ENCODE assay signal across 8 cellular contexts in genomic region chr11:3840289-3840869, GRCh38. TPM values are rescaled to one million over a fixed set of nuclear protein-coding genes. Genes with fewer than 3 reads are reported as not detected.
DNase-seq lines count a peak whose midpoint lies in the region; ATAC-seq, FAIRE-seq and TF ChIP-seq lines count a peak whose summit lies in the region.

No MANE protein-coding gene starts in this region.

- no peak for TF ChIP-seq CTCF in Panc1 (IDR thresholded peaks at IDR 0.05)
- TF ChIP-seq CTCF in body of pancreas (IDR thresholded peaks at IDR 0.05) = no peak
- no peak for TF ChIP-seq CTCF in kidney epithelial cell (IDR thresholded peaks at IDR 0.05; ENCODE audit: insufficient read depth, low read length, poor library complexity, severe bottlenecking)

- no TSS peak for BruUV-seq in Panc1 (replicated peaks; lab: Mats Ljungman, UMichigan)

- H3K4me3 ChIP-seq in Panc1 (ENCODE audit: low read depth in 2 of 2, low read length in 2 of 2) (peak overlapping the region; percentile 62 to 67), body of pancreas (peak overlapping the region; percentile 65 to 96), kidney epithelial cell (ENCODE audit: low read depth, low read length) (peak overlapping the region; percentile 49)

- H3K36me3 ChIP-seq in Panc1 (ENCODE audit: control insufficient read depth, insufficient read depth, low read length) (no peaks in the 10 kb centered on the region), body of pancreas (replicated peaks in 1 of 2; ENCODE audit: insufficient read depth in 1 of 2, low read depth in 2 of 2) (no peaks in the 10 kb centered on the region), kidney epithelial cell (ENCODE audit: control insufficient read depth, insufficient read depth, low read length) (no peaks in the 10 kb centered on the region)

- DNase-seq in NCI-H146 (lab: John Stamatoyannopoulos, UW) (peak; percentile 39), NCI-H146 treated with DMSO at 0.1 percent for 48 hours (lab: John Stamatoyannopoulos, UW; ENCODE audit: unreplicated experiment) (no peak), Panc1 (ENCODE audit: low read depth, low spot score) (no peak), body of pancreas (no peak), kidney epithelial cell (ENCODE audit: low read depth) (no peak), RCC 7860 (ENCODE audit: low spot score) (no peak)
- DNase-seq in stimulated activated naive CD4-positive, alpha-beta T cell treated with Interleukin-2 at 50 U/mL for 16 hours (lab: John Stamatoyannopoulos, UW) = peak; percentile 47

- in situ Hi-C loops in Panc1 (cut with HindIII; ENCODE audit: low pct_unique_long_range_greater_than_20kb, low sequenced_read_pairs) = no loop called here

- FAIRE-seq in RCC 7860 (lab: Jason Lieb, UNC) = no peak

- H3K27ac ChIP-seq in Panc1 (ENCODE audit: low read length) = peak overlapping the region; percentile 89
- peak overlapping the region; percentile 86 to 96 (median 90) for H3K27ac ChIP-seq in body of pancreas

- peak in 1 of 3 donors; percentile 17 for TF ChIP-seq POLR2A in body of pancreas (IDR thresholded peaks at IDR 0.05)

- no peaks in the 10 kb centered on the region for H3K27me3 ChIP-seq in Panc1 (ENCODE audit: control insufficient read depth, insufficient read depth, low read length)
- no peaks in the 10 kb centered on the region for H3K27me3 ChIP-seq in body of pancreas
- no peaks in the 10 kb centered on the region for H3K27me3 ChIP-seq in kidney epithelial cell (ENCODE audit: control insufficient read depth, insufficient read depth, low read length)

- POLR2A ChIA-PET in Panc1 (lab: Charles Lee) = interaction anchor here (0.5 to 0.7 kb wide), 5 partner anchors 15 to 137 kb away, joined by 3 to 6 read pairs (median 4); partner anchors contain the start of gene NUP98

- CTCF ChIA-PET in Panc1 (lab: Charles Lee) = interaction anchor here (0.6 to 2.7 kb wide), 8 partner anchors 9 to 232 kb away, joined by 3 to 33 read pairs (median 6); partner anchors contain the start of gene STIM1

- intact Hi-C loops in Panc1 (cut with micrococcal nuclease; ENCODE audit: unreplicated experiment) = no loop called here
- intact Hi-C loops in body of pancreas (cut with DNase I) = no loop called here

- H3K4me1 ChIP-seq in Panc1 (ENCODE audit: control insufficient read depth, insufficient read depth, low read length) = peaks cover 40% of the 10 kb centered on the region
- H3K4me1 ChIP-seq in body of pancreas = peaks cover 35% of the 10 kb centered on the region

- H3K9me3 ChIP-seq in Panc1 (ENCODE audit: control insufficient read depth, insufficient read depth, low read depth, low read length) = no peaks in the 10 kb centered on the region
- no peaks in the 10 kb centered on the region for H3K9me3 ChIP-seq in body of pancreas

- ATAC-seq in Panc1 (peak; percentile 54), body of pancreas (peak; percentile 61), HG02885 (IDR thresholded peaks at IDR 0.05; ENCODE audit: poor library complexity, unreplicated experiment) (no peak)

- 0 to 1% methylated on average over 16 to 43 of the region's 43 CpGs for WGBS in body of pancreas, 2 donors

RNA-seq across cellular contexts. Expression of gene RHOG, which starts 0.4 kb away (rescaled TPM):
- total RNA-seq in Panc1 (2021; ENCODE audit: unreplicated experiment) (156 TPM), body of pancreas (10 to 100 TPM; 10.9 to 15.8 TPM), kidney epithelial cell (30.3 and 46.8 TPM in 2 replicates)
- polyA plus RNA-seq in Panc1 (2012; ENCODE audit: insufficient read length) = 219 TPM

RNA-seq across cellular contexts. Expression of gene STIM1, which starts 15.1 kb away (rescaled TPM):
- 93.6 TPM for total RNA-seq in Panc1 (2021; ENCODE audit: unreplicated experiment)
- 82.7 TPM for polyA plus RNA-seq in Panc1 (2012; ENCODE audit: insufficient read length)
- total RNA-seq in body of pancreas = 10 to 100 TPM; 20.4 to 24.6 TPM
- total RNA-seq in kidney epithelial cell = 25.4 and 35.3 TPM in 2 replicates

RNA-seq across cellular contexts. Expression of gene PGAP2, which starts 32.0 kb away (rescaled TPM):
- total RNA-seq in Panc1 (2021; ENCODE audit: unreplicated experiment) (72.2 TPM), body of pancreas (10 to 100 TPM; 21.5 to 24.1 TPM), kidney epithelial cell (20.3 and 20.6 TPM in 2 replicates)
- 95.3 TPM for polyA plus RNA-seq in Panc1 (2012; ENCODE audit: insufficient read length)

RNA-seq across cellular contexts. Expression of gene NUP98, which starts 43.0 kb away (rescaled TPM):
- 244 TPM for total RNA-seq in Panc1 (2021; ENCODE audit: unreplicated experiment)
- 150 TPM for polyA plus RNA-seq in Panc1 (2012; ENCODE audit: insufficient read length)
- 10 to 100 TPM; 37.9 to 62.0 TPM for total RNA-seq in body of pancreas
- 73.4 and 94.0 TPM in 2 replicates for total RNA-seq in kidney epithelial cell

Comparison
In these comparisons a context has a peak if more than half of its experiments do, and no peak if none do; other contexts are left out.
1. DNase-seq: peak in NCI-H146 (single experiment) and stimulated activated naive CD4-positive, alpha-beta T cell treated with Interleukin-2 at 50 U/mL for 16 hours (single experiment); none in NCI-H146 treated with DMSO at 0.1 percent for 48 hours (single experiment), Panc1 (single experiment), body of pancreas (0 of 4), kidney epithelial cell (single experiment) and RCC 7860 (single experiment).
2. Peak in every context shown above with its lines, with median percentiles within 50 percentile points of each other: H3K4me3 ChIP-seq.